ENCODE assay signal across 1 cellular context in genomic region chr1:58763214-58763613, GRCh38.
TF ChIP-seq lines count a peak whose summit lies in the region.

No MANE protein-coding gene starts in this region.

TF ChIP-seq in HepG2, 621 proteins besides CTCF, POLR2A, EP300 and RAD21 (continued from another document and continues in another):
- TF ChIP-seq HINFP (CRISPR knock-in tag; IDR thresholded peaks at IDR 0.05; ENCODE audit: low read depth) (no peak), ZNF263 (CRISPR knock-in tag; IDR thresholded peaks at IDR 0.05) (no peak), AFF4 (CRISPR knock-in tag; IDR thresholded peaks at IDR 0.05) (no peak), HOXA9 (CRISPR knock-in tag; IDR thresholded peaks at IDR 0.05; ENCODE audit: borderline replicate concordance) (no peak), ZKSCAN5 (CRISPR knock-in tag; IDR thresholded peaks at IDR 0.05) (no peak), RFX1 (IDR thresholded peaks at IDR 0.05) (no peak), MAX (IDR thresholded peaks at IDR 0.05) (no peak), TEAD2 (CRISPR knock-in tag; IDR thresholded peaks at IDR 0.05) (no peak), HMGXB3 (CRISPR knock-in tag; IDR thresholded peaks at IDR 0.05; ENCODE audit: borderline replicate concordance) (no peak), HNF4G (IDR thresholded peaks at IDR 0.05; ENCODE audit: borderline replicate concordance, low read depth, low read length) (no peak), HNF4G (CRISPR knock-in tag; IDR thresholded peaks at IDR 0.05; ENCODE audit: borderline replicate concordance, low read depth) (no peak), PITX1 (CRISPR knock-in tag; IDR thresholded peaks at IDR 0.05) (peak; percentile 39; the same call in 1 of the 2 replicates), PAF1 (CRISPR knock-in tag; IDR thresholded peaks at IDR 0.05) (no peak), GLMP (CRISPR knock-in tag; IDR thresholded peaks at IDR 0.05; ENCODE audit: borderline replicate concordance) (no peak), MXI1 (IDR thresholded peaks at IDR 0.05; ENCODE audit: borderline replicate concordance, low read depth, low read length) (no peak), ONECUT2 (CRISPR knock-in tag; IDR thresholded peaks at IDR 0.05) (no peak), HBP1 (CRISPR knock-in tag; IDR thresholded peaks at IDR 0.05; ENCODE audit: low read depth) (no peak), ZNF264 (CRISPR knock-in tag; IDR thresholded peaks at IDR 0.05) (no peak), NCOA5 (CRISPR knock-in tag; IDR thresholded peaks at IDR 0.05) (no peak), ZSCAN21 (CRISPR knock-in tag; IDR thresholded peaks at IDR 0.05; ENCODE audit: borderline replicate concordance) (no peak), XRCC5 (optimal IDR thresholded peaks at IDR 0.05; ENCODE audit: low read length) (no peak), GATAD2A (CRISPR knock-in tag; IDR thresholded peaks at IDR 0.05) (peak; percentile 64), ZGPAT (CRISPR knock-in tag; IDR thresholded peaks at IDR 0.05) (peak; percentile 60), ZNF879 (CRISPR knock-in tag; IDR thresholded peaks at IDR 0.05) (no peak), ZFP90 (CRISPR knock-in tag; IDR thresholded peaks at IDR 0.05; ENCODE audit: borderline replicate concordance) (no peak), ZIK1 (CRISPR knock-in tag; IDR thresholded peaks at IDR 0.05; ENCODE audit: borderline replicate concordance, low read depth) (no peak), ZNF317 (CRISPR knock-in tag; IDR thresholded peaks at IDR 0.05) (0 out of 2 replicates have a peak, but pooled peaks have one; percentile 10), SP4 (CRISPR knock-in tag; IDR thresholded peaks at IDR 0.05) (no peak), ZBTB8A (CRISPR knock-in tag; IDR thresholded peaks at IDR 0.05; ENCODE audit: borderline replicate concordance, low read depth) (no peak), GPN1 (CRISPR knock-in tag; IDR thresholded peaks at IDR 0.05; ENCODE audit: borderline replicate concordance) (no peak), NR3C1 (CRISPR knock-in tag; IDR thresholded peaks at IDR 0.05) (no peak), NR2F1 (CRISPR knock-in tag; IDR thresholded peaks at IDR 0.05) (no peak), ZNF639 (CRISPR knock-in tag; conservative IDR thresholded peaks at IDR 0.05) (no peak), HNRNPH1 (optimal IDR thresholded peaks at IDR 0.05; ENCODE audit: low read depth, low read length) (no peak), CENPBD1 (CRISPR knock-in tag; IDR thresholded peaks at IDR 0.05; ENCODE audit: borderline replicate concordance, low read depth) (no peak), HOXA3 (CRISPR knock-in tag; IDR thresholded peaks at IDR 0.05) (peak; percentile 17; the same call in 1 of the 2 replicates), ZNF326 (CRISPR knock-in tag; IDR thresholded peaks at IDR 0.05; ENCODE audit: borderline replicate concordance) (no peak), DNMT1 (CRISPR knock-in tag; IDR thresholded peaks at IDR 0.05) (no peak), TBL1XR1 (IDR thresholded peaks at IDR 0.05; ENCODE audit: borderline replicate concordance, low read length, partially characterized antibody) (no peak), RFX5 (IDR thresholded peaks at IDR 0.05; ENCODE audit: low read depth, low read length) (no peak), ZUFSP (CRISPR knock-in tag; IDR thresholded peaks at IDR 0.05; ENCODE audit: borderline replicate concordance) (no peak), PHF8 (CRISPR knock-in tag; IDR thresholded peaks at IDR 0.05) (no peak), ZNF280B (CRISPR knock-in tag; IDR thresholded peaks at IDR 0.05; ENCODE audit: borderline replicate concordance) (no peak), SP140L (CRISPR knock-in tag; IDR thresholded peaks at IDR 0.05; ENCODE audit: borderline replicate concordance) (no peak), ZNF747 (CRISPR knock-in tag; IDR thresholded peaks at IDR 0.05; ENCODE audit: borderline replicate concordance) (no peak), ZNF180 (CRISPR knock-in tag; IDR thresholded peaks at IDR 0.05; ENCODE audit: borderline replicate concordance, low read depth) (no peak), HDAC2 (CRISPR knock-in tag; IDR thresholded peaks at IDR 0.05) (peak; percentile 37)
